Comparison of ENCODE assay signal across 30 cellular contexts in the genomic region with DNA sequence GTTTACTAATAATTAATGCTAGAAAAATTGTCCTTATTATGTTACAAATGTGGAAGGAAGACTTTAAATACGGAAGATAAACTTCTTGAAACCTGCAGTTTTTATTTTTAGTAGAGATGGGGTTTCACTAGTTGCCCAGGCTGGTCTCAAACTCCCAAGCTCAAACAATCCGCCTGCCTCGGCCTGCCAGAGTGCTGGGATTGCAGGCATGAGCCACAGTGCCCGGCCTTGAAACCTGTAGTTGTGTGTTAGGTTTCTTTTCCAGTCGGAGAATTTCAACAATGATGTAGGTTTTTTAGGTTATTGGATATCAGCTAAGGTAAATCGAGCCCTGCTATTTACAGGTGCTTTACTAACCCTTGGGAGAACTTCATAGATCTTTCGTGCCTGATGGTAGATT.
"Had no signal": no experiment of that assay in that cellular context is flagged by ENCODE, and none has a peak within 500 bp of the region (broad histone marks: within the 10 kb centered on the region; RNA-seq: fewer than 3 reads in every experiment).

No MANE protein-coding gene starts in this region.

- ATAC-seq: activated CD4-positive, CD25-positive, alpha-beta regulatory T cell treated with anti-CD3 and anti-CD28 coated beads, Interleukin-2, amount 50 U/mL, for 24 hours; activated CD8-positive, alpha-beta T cell treated with anti-CD3 and anti-CD28 coated beads for 36 hours; activated naive CD4-positive, alpha-beta T cell treated with anti-CD3 and anti-CD28 coated beads, Interleukin-2, amount 50 U/mL, for 72 hours; activated T-cell treated with anti-CD3 and anti-CD28 coated beads, Interleukin-2, amount 50 U/mL, for 4 hours; esophagus mucosa had no signal

- H3K27me3 ChIP-seq: ascending aorta, breast epithelium, cardiac muscle cell, dorsolateral prefrontal cortex had no signal

- H3K36me3 ChIP-seq: breast epithelium had no signal

- H3K27ac ChIP-seq: ascending aorta, breast epithelium, cardiac muscle cell, coronary artery, dorsolateral prefrontal cortex, VCaP had no signal

- H3K4me3 ChIP-seq: ascending aorta, breast epithelium, cardiac muscle cell, coronary artery, dorsolateral prefrontal cortex had no signal

- H3K4me1 Mint-ChIP-seq: activated B cell treated with CpG ODN at 0.5 μM for 24 hours; activated naive CD4-positive, alpha-beta T cell treated with anti-CD3 and anti-CD28 coated beads, Interleukin-2, amount 10 ng/mL, durations not matched to agents 7 days and 5 days; activated naive CD8-positive, alpha-beta T cell treated with anti-CD3 and anti-CD28 coated beads, Interleukin-2, amount 10 ng/mL, durations not matched to agents 7 days and 5 days had no signal

- H3K9me3 ChIP-seq: ascending aorta, breast epithelium had no signal

- H3K4me1 ChIP-seq: breast epithelium had no signal

- H3K9me3 Mint-ChIP-seq: activated B cell treated with CpG ODN at 0.5 μM for 24 hours; activated CD8-positive, alpha-beta T cell treated with anti-CD3 and anti-CD28 coated beads for 36 hours; activated naive CD4-positive, alpha-beta T cell treated with anti-CD3 and anti-CD28 coated beads, Interleukin-2, amount 10 ng/mL, durations not matched to agents 7 days and 5 days; activated naive CD4-positive, alpha-beta T cell treated with anti-CD3 and anti-CD28 coated beads, Interleukin-2, amount 50 U/mL, for 72 hours; activated naive CD8-positive, alpha-beta T cell treated with anti-CD3 and anti-CD28 coated beads, Interleukin-2, amount 10 ng/mL, durations not matched to agents 7 days and 5 days; activated T-cell treated with anti-CD3 and anti-CD28 coated beads, Interleukin-2, amount 50 U/mL, for 4 hours; activated T-helper 1 cell treated with anti-CD3 and anti-CD28 coated beads, Interleukin-12 subunit alpha, Interleukin-12 subunit beta, Interleukin-2, Interleukin-4 antibody, amounts not matched to agents 30 ng/mL and 10 ng/mL and 1 ng/mL, durations not matched to agents 14 hours and 24 hours and 36 hours; dendritic cell treated with granulocyte-macrophage colony-stimulating factor and Interleukin-4, amounts not matched to agents 40 ng/mL and 50 ng/mL, for 4 days had no signal

- H3K36me3 Mint-ChIP-seq: activated naive CD4-positive, alpha-beta T cell treated with anti-CD3 and anti-CD28 coated beads, Interleukin-2, amount 10 ng/mL, durations not matched to agents 7 days and 5 days; activated naive CD4-positive, alpha-beta T cell treated with anti-CD3 and anti-CD28 coated beads, Interleukin-2, amount 50 U/mL, for 72 hours; activated naive CD8-positive, alpha-beta T cell treated with anti-CD3 and anti-CD28 coated beads, Interleukin-2, amount 10 ng/mL, durations not matched to agents 7 days and 5 days had no signal

- DNase-seq: activated B cell treated with CpG ODN at 0.5 μM for 24 hours; activated CD4-positive, alpha-beta T cell treated with anti-CD3 and anti-CD28 coated beads for 48 hours; activated CD4-positive, alpha-beta T cell treated with anti-CD3 and anti-CD28 coated beads, Interleukin-2, amount 50 U/mL, for 1 hour; activated CD4-positive, alpha-beta T cell treated with anti-CD3 and anti-CD28 coated beads, Interleukin-2, amount 50 U/mL, for 48 hours; activated CD8-positive, alpha-beta memory T cell treated with anti-CD3 and anti-CD28 coated beads for 24 hours; activated CD8-positive, alpha-beta T cell treated with anti-CD3 and anti-CD28 coated beads for 36 hours; activated gamma-delta T cell; activated naive CD4-positive, alpha-beta T cell; activated naive CD4-positive, alpha-beta T cell treated with anti-CD3 and anti-CD28 coated beads, Interleukin-2, amount 10 ng/mL, durations not matched to agents 7 days and 5 days; activated naive CD8-positive, alpha-beta T cell treated with anti-CD3 and anti-CD28 coated beads, Interleukin-2, amount 10 ng/mL, durations not matched to agents 7 days and 5 days; activated T-cell treated with anti-CD3 and anti-CD28 coated beads, Interleukin-2, amount 50 U/mL, for 4 hours; central memory CD4-positive, alpha-beta T cell; cerebellar nuclear complex; dorsolateral prefrontal cortex; effector memory CD4-positive, alpha-beta T cell; endodermal cell; head of caudate nucleus; T-helper 2 cell had no signal

- FAIRE-seq: frontal cortex had no signal

- H3K27ac Mint-ChIP-seq: activated B cell treated with CpG ODN at 0.5 μM for 24 hours; activated CD8-positive, alpha-beta T cell treated with anti-CD3 and anti-CD28 coated beads for 36 hours; activated naive CD4-positive, alpha-beta T cell treated with anti-CD3 and anti-CD28 coated beads, Interleukin-2, amount 10 ng/mL, durations not matched to agents 7 days and 5 days; activated naive CD4-positive, alpha-beta T cell treated with anti-CD3 and anti-CD28 coated beads, Interleukin-2, amount 50 U/mL, for 72 hours; activated naive CD8-positive, alpha-beta T cell treated with anti-CD3 and anti-CD28 coated beads, Interleukin-2, amount 10 ng/mL, durations not matched to agents 7 days and 5 days; activated T-helper 1 cell treated with anti-CD3 and anti-CD28 coated beads, Interleukin-12 subunit alpha, Interleukin-12 subunit beta, Interleukin-2, Interleukin-4 antibody, amounts not matched to agents 30 ng/mL and 10 ng/mL and 1 ng/mL, durations not matched to agents 14 hours and 24 hours and 36 hours; brain; dendritic cell treated with granulocyte-macrophage colony-stimulating factor and Interleukin-4, amounts not matched to agents 40 ng/mL and 50 ng/mL, for 4 days had no signal

- H3K27me3 Mint-ChIP-seq: activated B cell treated with CpG ODN at 0.5 μM for 24 hours; brain; dendritic cell treated with granulocyte-macrophage colony-stimulating factor and Interleukin-4, amounts not matched to agents 40 ng/mL and 50 ng/mL, for 4 days had no signal

- H3K4me3 Mint-ChIP-seq: activated B cell treated with CpG ODN at 0.5 μM for 24 hours; activated CD8-positive, alpha-beta T cell treated with anti-CD3 and anti-CD28 coated beads for 36 hours; activated naive CD4-positive, alpha-beta T cell treated with anti-CD3 and anti-CD28 coated beads, Interleukin-2, amount 10 ng/mL, durations not matched to agents 7 days and 5 days; activated naive CD8-positive, alpha-beta T cell treated with anti-CD3 and anti-CD28 coated beads, Interleukin-2, amount 10 ng/mL, durations not matched to agents 7 days and 5 days; activated T-cell treated with anti-CD3 and anti-CD28 coated beads, Interleukin-2, amount 50 U/mL, for 4 hours; activated T-helper 1 cell treated with anti-CD3 and anti-CD28 coated beads, Interleukin-12 subunit alpha, Interleukin-12 subunit beta, Interleukin-2, Interleukin-4 antibody, amounts not matched to agents 30 ng/mL and 10 ng/mL and 1 ng/mL, durations not matched to agents 14 hours and 24 hours and 36 hours; brain; dendritic cell treated with granulocyte-macrophage colony-stimulating factor and Interleukin-4, amounts not matched to agents 40 ng/mL and 50 ng/mL, for 4 days; endodermal cell had no signal
